ENCODE assay signal across 18 cellular contexts in genomic region chr12:7158866-7159600, GRCh38. TPM values are rescaled to one million over a fixed set of nuclear protein-coding genes. Genes with fewer than 3 reads are reported as not detected.
DNase-seq lines count a peak whose midpoint lies in the region; ATAC-seq, FAIRE-seq and TF ChIP-seq lines count a peak whose summit lies in the region.
"Had no signal": no experiment of that assay in that cellular context is flagged by ENCODE, and none has a peak within 500 bp of the region (broad histone marks: within the 10 kb centered on the region; RNA-seq: fewer than 3 reads in every experiment).

No MANE protein-coding gene starts in this region.

- H3K4me1 Mint-ChIP-seq in nephron progenitor cell: peaks cover 6% of the 10 kb centered on the region
- H3K4me1 Mint-ChIP-seq in neural progenitor cell: no peaks in the 10 kb centered on the region

- in situ Hi-C loops in HepG2 (cut with HindIII; ENCODE audit: extremely low pct_ligation_motif_present, low pct_unique_long_range_greater_than_20kb): no loop called here

- H3K9me3 Mint-ChIP-seq in nephron progenitor cell (peaks cover 9% of the 10 kb centered on the region), neural progenitor cell (peaks cover 6% of the 10 kb centered on the region)

- no peak for FAIRE-seq in HepG2 (lab: Jason Lieb, UNC)
- FAIRE-seq: GM19239 had no signal

- TF ChIP-seq CTCF in HepG2 (CRISPR knock-in tag; IDR thresholded peaks at IDR 0.05) (no peak), right lobe of liver (IDR thresholded peaks at IDR 0.05) (no peak), nephron progenitor cell (IDR thresholded peaks at IDR 0.05) (no peak), esophagus muscularis mucosa (IDR thresholded peaks at IDR 0.05) (no peak), gastroesophageal sphincter (IDR thresholded peaks at IDR 0.05) (no peak), neural progenitor cell (IDR thresholded peaks at IDR 0.05) (no peak)

- CTCF ChIA-PET in HepG2 (lab: Yijun Ruan, JAX; ENCODE audit: low intra/inter-chr PET ratio, low total read pairs): no interaction called here

- H4K20me1 ChIP-seq in HepG2 (ENCODE audit: insufficient read depth, low read length) (no peaks in the 10 kb centered on the region), neural progenitor cell (ENCODE audit: low read depth) (no peaks in the 10 kb centered on the region)

- H3K27ac ChIP-seq in HepG2 (ENCODE audit: extremely low read length, insufficient read depth, low read length): no peak overlapping the region
- H3K27ac ChIP-seq in right lobe of liver: peak overlapping the region in 1 of 3 donors; percentile 24
- no peak overlapping the region for H3K27ac ChIP-seq in esophagus muscularis mucosa (replicated peaks in 1 of 4)
- no peak overlapping the region for H3K27ac ChIP-seq in gastroesophageal sphincter
- no peak overlapping the region for H3K27ac ChIP-seq in neural progenitor cell

- H3K36me3 Mint-ChIP-seq in nephron progenitor cell (ENCODE audit: low read depth): peaks cover 17% of the 10 kb centered on the region
- H3K36me3 Mint-ChIP-seq in neural progenitor cell: peaks cover 7% of the 10 kb centered on the region

- 97% methylated on average over 5 of the region's 7 CpGs for WGBS in HepG2 (ENCODE audit: low lambda C conversion rate)
- 61% methylated on average over 3 of the region's 7 CpGs for WGBS in right lobe of liver (ENCODE audit: insufficient coverage, low coverage, low lambda C conversion rate, missing lambda C conversion rate)
- WGBS in esophagus muscularis mucosa: 82% methylated on average over 3 of the region's 7 CpGs
- WGBS in gastroesophageal sphincter (ENCODE audit: low coverage in 1 of 2), 2 donors: 86% methylated on average over 1 of the region's 7 CpGs; no CpG with 5 or more reads in 1 of the 2 donors

- DNase-seq in HepG2 (ENCODE audit: low spot score) (no peak), right lobe of liver (no peak), NCI-H69 (lab: John Stamatoyannopoulos, UW) (peak; percentile 57), nephron progenitor cell (no peak), esophagus muscularis mucosa (ENCODE audit: extremely low spot score) (no peak), neural progenitor cell (ENCODE audit: low spot score) (no peak)
- DNase-seq: AML-193; Caco-2; DMS153; MM.1S; NCI-H1092 treated with DMSO at 0.1 percent for 48 hours; NCI-H187; NK-92 treated with Interleukin-12 subunit alpha and Interleukin-12 subunit beta, amount 100 ng/mL, for 24 hours; RPMI8226 had no signal

- H3K79me2 ChIP-seq in HepG2 (ENCODE audit: insufficient read depth, low read length) (no peaks in the 10 kb centered on the region), neural progenitor cell (ENCODE audit: low read depth) (no peaks in the 10 kb centered on the region)

- TF ChIP-seq RAD21 in HepG2 (CRISPR knock-in tag; IDR thresholded peaks at IDR 0.05): no peak

- H2AFZ ChIP-seq in HepG2 (ENCODE audit: low read length): no peak overlapping the region
- no peak overlapping the region for H2AFZ ChIP-seq in neural progenitor cell (replicated peaks)

- no peaks in the 10 kb centered on the region for H3F3A ChIP-seq in neural progenitor cell (ENCODE audit: low read depth)

- H3K4me3 Mint-ChIP-seq in nephron progenitor cell: no peak overlapping the region
- no peak overlapping the region for H3K4me3 Mint-ChIP-seq in neural progenitor cell

- H3K36me3 ChIP-seq in HepG2 (replicated peaks in 1 of 2; ENCODE audit: control insufficient read depth in 1 of 2, insufficient read depth in 2 of 2, low read length in 2 of 2): peaks cover 15 to 16% of the 10 kb centered on the region in 2 experiments; a peak in 3 of 5 replicates
- H3K36me3 ChIP-seq in right lobe of liver: no peaks in the 10 kb centered on the region
- peaks cover 0 to 45% (median 16%) of the 10 kb centered on the region in 4 donors for H3K36me3 ChIP-seq in esophagus muscularis mucosa
- peaks cover 0 to 45% of the 10 kb centered on the region in 2 donors for H3K36me3 ChIP-seq in gastroesophageal sphincter
- H3K36me3 ChIP-seq in neural progenitor cell: no peaks in the 10 kb centered on the region

- POLR2A ChIA-PET in HepG2 (lab: Yijun Ruan, JAX): no interaction called here

- intact Hi-C loops in HepG2 (cut with micrococcal nuclease; ENCODE audit: unreplicated experiment): no loop called here
- intact Hi-C loops in right lobe of liver (cut with DNase I): no loop called here
- intact Hi-C loops in esophagus muscularis mucosa (cut with DNase I): no loop called here

- H3K9me3 ChIP-seq in HepG2 (ENCODE audit: low read length): no peaks in the 10 kb centered on the region
- H3K9me3 ChIP-seq in right lobe of liver: no peaks in the 10 kb centered on the region
- H3K9me3 ChIP-seq in esophagus muscularis mucosa: no peaks in the 10 kb centered on the region
- H3K9me3 ChIP-seq in gastroesophageal sphincter: no peaks in the 10 kb centered on the region
- H3K9me3 ChIP-seq in neural progenitor cell (ENCODE audit: low read depth): no peaks in the 10 kb centered on the region

- TF ChIP-seq EP300 in HepG2 (IDR thresholded peaks at IDR 0.05; ENCODE audit: low read depth in 2 of 2, low read length in 2 of 2): no peak
- TF ChIP-seq EP300 in HepG2 (CRISPR knock-in tag; IDR thresholded peaks at IDR 0.05; ENCODE audit: borderline replicate concordance): no peak
- TF ChIP-seq EP300 in esophagus muscularis mucosa (IDR thresholded peaks at IDR 0.05): no peak
- TF ChIP-seq EP300 in gastroesophageal sphincter (IDR thresholded peaks at IDR 0.05): no peak

- no peak overlapping the region for H3K9ac ChIP-seq in HepG2 (ENCODE audit: insufficient read depth, low read depth, low read length)
- H3K9ac ChIP-seq in neural progenitor cell: no peak overlapping the region

- 0 out of 2 replicates have a peak, but pooled peaks cover 8% of the 10 kb centered on the region for H3K4me1 ChIP-seq in HepG2 (ENCODE audit: insufficient read depth, low read length)
- H3K4me1 ChIP-seq in right lobe of liver: peaks cover 0 to 54% (median 10%) of the 10 kb centered on the region in 4 donors
- H3K4me1 ChIP-seq in esophagus muscularis mucosa: peaks cover 0 to 10% (median 4%) of the 10 kb centered on the region in 4 donors
- H3K4me1 ChIP-seq in gastroesophageal sphincter: peaks cover 0 to 5% (median 0%) of the 10 kb centered on the region in 3 donors
- no peaks in the 10 kb centered on the region for H3K4me1 ChIP-seq in neural progenitor cell
- H3K4me1 ChIP-seq: Caco-2 had no signal

- H3K4me2 ChIP-seq in HepG2 (ENCODE audit: low read depth, low read length): no peak overlapping the region
- H3K4me2 ChIP-seq in neural progenitor cell: no peak overlapping the region

- H3K27me3 ChIP-seq in HepG2 (ENCODE audit: control insufficient read depth in 1 of 2, insufficient read depth in 2 of 2, low read length in 2 of 2) (peaks cover 0 to 6% of the 10 kb centered on the region in 2 experiments; a peak in 2 of 5 replicates), right lobe of liver (no peaks in the 10 kb centered on the region), esophagus muscularis mucosa (peaks cover 0 to 20% (median 3%) of the 10 kb centered on the region in 4 donors), gastroesophageal sphincter (peaks cover 15% of the 10 kb centered on the region), neural progenitor cell (peaks cover 17% of the 10 kb centered on the region)

- BruUV-seq in HepG2 (replicated peaks; lab: Mats Ljungman, UMichigan): no TSS peak

- H3K4me3 ChIP-seq in HepG2 (replicated peaks in 1 of 3; ENCODE audit: insufficient read depth in 1 of 3, low read depth in 2 of 3, low read length in 3 of 3) (no peak overlapping the region), right lobe of liver (no peak overlapping the region), esophagus muscularis mucosa (no peak overlapping the region), gastroesophageal sphincter (no peak overlapping the region), neural progenitor cell (no peak overlapping the region)

- H3K27me3 Mint-ChIP-seq in nephron progenitor cell (ENCODE audit: low read depth, poor library complexity) (peaks cover 25% of the 10 kb centered on the region), neural progenitor cell (ENCODE audit: insufficient read depth, low read depth) (peaks cover 11% of the 10 kb centered on the region)

- TF ChIP-seq POLR2A in HepG2 (IDR thresholded peaks at IDR 0.05; ENCODE audit: insufficient read depth in 1 of 2, low read depth in 2 of 2, low read length in 2 of 2) (no peak), right lobe of liver (IDR thresholded peaks at IDR 0.05) (no peak), esophagus muscularis mucosa (IDR thresholded peaks at IDR 0.05; ENCODE audit: low read depth) (no peak), gastroesophageal sphincter (IDR thresholded peaks at IDR 0.05) (no peak)

- ATAC-seq in HepG2 (no peak), right lobe of liver (no peak), HG03571 (IDR thresholded peaks at IDR 0.05; ENCODE audit: unreplicated experiment) (no peak), gastroesophageal sphincter (no peak)

- H3K27ac Mint-ChIP-seq in nephron progenitor cell: peak overlapping the region; percentile 37
- H3K27ac Mint-ChIP-seq in neural progenitor cell: no peak overlapping the region

RNA-seq across cellular contexts. Expression of gene CLSTN3, which starts 28.9 kb away (rescaled TPM):
- total RNA-seq in HepG2 (2016; rRNA removed; fragmentation: Illumina TruSeq; extraction: Trizol): 10.8 and 26.2 TPM in 2 replicates
- 2.9 and 3.7 TPM in 2 replicates for total RNA-seq in HepG2 (2016; cell fraction: cytosol; rRNA removed; fragmentation: Illumina TruSeq; extraction: Trizol; ENCODE audit: low read depth)
- 10.0 and 27.0 TPM in 2 replicates for total RNA-seq in HepG2 (2016; cell fraction: insoluble cytoplasmic fraction; rRNA removed; fragmentation: Illumina TruSeq; extraction: Trizol)
- 5.3 TPM in 2 replicates for total RNA-seq in HepG2 (2016; cell fraction: membrane; rRNA removed; fragmentation: Illumina TruSeq; extraction: Trizol)
- total RNA-seq in HepG2 (2016; cell fraction: nucleus; rRNA removed; fragmentation: Illumina TruSeq; extraction: Trizol): 35.4 and 43.8 TPM in 2 replicates
- 94.1 and 118 TPM in 2 replicates for polyA plus RNA-seq in HepG2 (2011; rRNA removed)
- 79.5 and 81.3 TPM in 2 replicates for polyA plus RNA-seq in HepG2 (2011; cell fraction: cytosol; rRNA removed)
- polyA plus RNA-seq in HepG2 (2011; cell fraction: nucleus; rRNA removed): 155 and 157 TPM in 2 replicates
- 61.8 and 69.9 TPM in 2 replicates for polyA plus RNA-seq in HepG2 (2012)
- polyA plus RNA-seq in HepG2 (2016; cell fraction: cytosol; fragmentation: Illumina TruSeq; extraction: Trizol; ENCODE audit: low read depth): 1.3 and 2.0 TPM in 2 replicates
- polyA plus RNA-seq in HepG2 (2016; cell fraction: insoluble cytoplasmic fraction; fragmentation: Illumina TruSeq; extraction: Trizol; ENCODE audit: low read depth): 9.0 and 11.0 TPM in 2 replicates
- 3.0 and 3.4 TPM in 2 replicates for polyA plus RNA-seq in HepG2 (2016; cell fraction: membrane; fragmentation: Illumina TruSeq; extraction: Trizol; ENCODE audit: low read depth)
- polyA plus RNA-seq in HepG2 (2016; cell fraction: nucleus; fragmentation: Illumina TruSeq; extraction: Trizol; ENCODE audit: insufficient read depth, low read depth): 67.7 and 79.8 TPM in 2 replicates
- polyA minus RNA-seq in HepG2 (2011; rRNA and poly(A)+ RNA removed; ENCODE audit: low replicate concordance): 46.9 and 191 TPM in 2 replicates
- polyA minus RNA-seq in HepG2 (2011; cell fraction: cytosol; rRNA and poly(A)+ RNA removed): 49.9 and 80.8 TPM in 2 replicates
- polyA minus RNA-seq in HepG2 (2011; cell fraction: nucleus; rRNA and poly(A)+ RNA removed): 47.9 and 63.4 TPM in 2 replicates
- 10 to 100 TPM; 38.9 to 55.2 (median 43.1) TPM for total RNA-seq in right lobe of liver
- total RNA-seq in esophagus muscularis mucosa: 10 to 100 TPM in 3 of 4 donors, 1 to 10 TPM in 1; 9.6 to 25.6 (median 19.3) TPM
- total RNA-seq in gastroesophageal sphincter: 10 to 100 TPM; 13.9 to 34.3 (median 17.4) TPM
- total RNA-seq in neural progenitor cell (ENCODE audit: low replicate concordance): 24.0 and 36.9 TPM in 2 replicates

RNA-seq across cellular contexts. Expression of gene RBP5, which starts 30.3 kb away (rescaled TPM):
- 19.8 and 21.4 TPM in 2 replicates for total RNA-seq in HepG2 (2016; rRNA removed; fragmentation: Illumina TruSeq; extraction: Trizol)
- total RNA-seq in HepG2 (2016; cell fraction: cytosol; rRNA removed; fragmentation: Illumina TruSeq; extraction: Trizol; ENCODE audit: low read depth): 9.8 and 10.8 TPM in 2 replicates
- total RNA-seq in HepG2 (2016; cell fraction: insoluble cytoplasmic fraction; rRNA removed; fragmentation: Illumina TruSeq; extraction: Trizol): 19.4 and 22.0 TPM in 2 replicates
- 10.5 and 10.7 TPM in 2 replicates for total RNA-seq in HepG2 (2016; cell fraction: membrane; rRNA removed; fragmentation: Illumina TruSeq; extraction: Trizol)
- 10.1 and 12.6 TPM in 2 replicates for total RNA-seq in HepG2 (2016; cell fraction: nucleus; rRNA removed; fragmentation: Illumina TruSeq; extraction: Trizol)
- polyA plus RNA-seq in HepG2 (2011; rRNA removed): 13.8 and 17.5 TPM in 2 replicates
- 11.8 and 12.1 TPM in 2 replicates for polyA plus RNA-seq in HepG2 (2011; cell fraction: cytosol; rRNA removed)
- 32.8 and 44.7 TPM in 2 replicates for polyA plus RNA-seq in HepG2 (2011; cell fraction: nucleus; rRNA removed)
- polyA plus RNA-seq in HepG2 (2012): 13.0 and 19.0 TPM in 2 replicates
- 11.0 and 15.5 TPM in 2 replicates for polyA plus RNA-seq in HepG2 (2016; cell fraction: cytosol; fragmentation: Illumina TruSeq; extraction: Trizol; ENCODE audit: low read depth)
- polyA plus RNA-seq in HepG2 (2016; cell fraction: insoluble cytoplasmic fraction; fragmentation: Illumina TruSeq; extraction: Trizol; ENCODE audit: low read depth): 28.5 and 29.8 TPM in 2 replicates
- 9.1 and 12.4 TPM in 2 replicates for polyA plus RNA-seq in HepG2 (2016; cell fraction: membrane; fragmentation: Illumina TruSeq; extraction: Trizol; ENCODE audit: low read depth)
- 23.8 and 24.2 TPM in 2 replicates for polyA plus RNA-seq in HepG2 (2016; cell fraction: nucleus; fragmentation: Illumina TruSeq; extraction: Trizol; ENCODE audit: insufficient read depth, low read depth)
- polyA minus RNA-seq in HepG2 (2011; rRNA and poly(A)+ RNA removed; ENCODE audit: low replicate concordance): 17.1 TPM in 1 of 2 replicates, not detected in the other
- 5.3 and 5.5 TPM in 2 replicates for polyA minus RNA-seq in HepG2 (2011; cell fraction: cytosol; rRNA and poly(A)+ RNA removed)
- polyA minus RNA-seq in HepG2 (2011; cell fraction: nucleus; rRNA and poly(A)+ RNA removed): 12.1 and 20.4 TPM in 2 replicates
- total RNA-seq in right lobe of liver: 100 to 1,000 TPM in 3 of 6 experiments, 10 to 100 TPM in 3; 44.1 to 239 (median 98.2) TPM
- 1 to 10 TPM in 2 of 4 donors, under 1 TPM in 2; 0.46 to 5.0 (median 0.91) TPM for total RNA-seq in esophagus muscularis mucosa
- total RNA-seq in gastroesophageal sphincter: 1 to 10 TPM in 1 of 4 donors, under 1 TPM in 1, not detected in 2; 0.58 to 1.1 TPM
- total RNA-seq in neural progenitor cell (ENCODE audit: low replicate concordance): not detected in 2 replicates
- total RNA-seq: A673 had no signal

RNA-seq across cellular contexts. Expression of gene PEX5, which starts 30.5 kb away (rescaled TPM):
- total RNA-seq in HepG2 (2016; rRNA removed; fragmentation: Illumina TruSeq; extraction: Trizol) (29.0 and 35.2 TPM in 2 replicates), right lobe of liver (10 to 100 TPM; 28.7 to 43.9 (median 36.2) TPM), esophagus muscularis mucosa (10 to 100 TPM; 32.8 to 53.5 (median 38.4) TPM), gastroesophageal sphincter (10 to 100 TPM; 36.8 to 53.2 (median 47.4) TPM), neural progenitor cell (ENCODE audit: low replicate concordance) (20.2 and 46.1 TPM in 2 replicates)
- 25.2 and 29.3 TPM in 2 replicates for total RNA-seq in HepG2 (2016; cell fraction: cytosol; rRNA removed; fragmentation: Illumina TruSeq; extraction: Trizol; ENCODE audit: low read depth)
- total RNA-seq in HepG2 (2016; cell fraction: insoluble cytoplasmic fraction; rRNA removed; fragmentation: Illumina TruSeq; extraction: Trizol): 29.8 and 33.2 TPM in 2 replicates
- 26.2 and 26.3 TPM in 2 replicates for total RNA-seq in HepG2 (2016; cell fraction: membrane; rRNA removed; fragmentation: Illumina TruSeq; extraction: Trizol)
- total RNA-seq in HepG2 (2016; cell fraction: nucleus; rRNA removed; fragmentation: Illumina TruSeq; extraction: Trizol): 19.6 and 20.8 TPM in 2 replicates
- polyA plus RNA-seq in HepG2 (2011; rRNA removed): 16.4 and 17.4 TPM in 2 replicates
- 15.0 and 16.0 TPM in 2 replicates for polyA plus RNA-seq in HepG2 (2011; cell fraction: cytosol; rRNA removed)
- 23.2 and 24.1 TPM in 2 replicates for polyA plus RNA-seq in HepG2 (2011; cell fraction: nucleus; rRNA removed)
- polyA plus RNA-seq in HepG2 (2012): 22.6 and 23.6 TPM in 2 replicates
- 5.1 and 5.5 TPM in 2 replicates for polyA plus RNA-seq in HepG2 (2016; cell fraction: cytosol; fragmentation: Illumina TruSeq; extraction: Trizol; ENCODE audit: low read depth)
- 26.7 and 30.1 TPM in 2 replicates for polyA plus RNA-seq in HepG2 (2016; cell fraction: insoluble cytoplasmic fraction; fragmentation: Illumina TruSeq; extraction: Trizol; ENCODE audit: low read depth)
- 12.7 and 15.4 TPM in 2 replicates for polyA plus RNA-seq in HepG2 (2016; cell fraction: membrane; fragmentation: Illumina TruSeq; extraction: Trizol; ENCODE audit: low read depth)
- 26.8 and 27.9 TPM in 2 replicates for polyA plus RNA-seq in HepG2 (2016; cell fraction: nucleus; fragmentation: Illumina TruSeq; extraction: Trizol; ENCODE audit: insufficient read depth, low read depth)
- polyA minus RNA-seq in HepG2 (2011; rRNA and poly(A)+ RNA removed; ENCODE audit: low replicate concordance): 23.0 and 24.3 TPM in 2 replicates
- polyA minus RNA-seq in HepG2 (2011; cell fraction: cytosol; rRNA and poly(A)+ RNA removed): 11.6 and 15.5 TPM in 2 replicates
- 11.2 and 15.5 TPM in 2 replicates for polyA minus RNA-seq in HepG2 (2011; cell fraction: nucleus; rRNA and poly(A)+ RNA removed)

RNA-seq across cellular contexts. Expression of gene C1RL, which starts 50.0 kb away (rescaled TPM):
- 14.2 and 28.9 TPM in 2 replicates for total RNA-seq in HepG2 (2016; rRNA removed; fragmentation: Illumina TruSeq; extraction: Trizol)
- 4.9 and 5.6 TPM in 2 replicates for total RNA-seq in HepG2 (2016; cell fraction: cytosol; rRNA removed; fragmentation: Illumina TruSeq; extraction: Trizol; ENCODE audit: low read depth)
- 14.6 and 24.7 TPM in 2 replicates for total RNA-seq in HepG2 (2016; cell fraction: insoluble cytoplasmic fraction; rRNA removed; fragmentation: Illumina TruSeq; extraction: Trizol)
- total RNA-seq in HepG2 (2016; cell fraction: membrane; rRNA removed; fragmentation: Illumina TruSeq; extraction: Trizol): 9.1 and 10.3 TPM in 2 replicates
- 30.9 and 42.1 TPM in 2 replicates for total RNA-seq in HepG2 (2016; cell fraction: nucleus; rRNA removed; fragmentation: Illumina TruSeq; extraction: Trizol)
- 53.1 and 73.4 TPM in 2 replicates for polyA plus RNA-seq in HepG2 (2011; rRNA removed)
- 32.8 and 36.0 TPM in 2 replicates for polyA plus RNA-seq in HepG2 (2011; cell fraction: cytosol; rRNA removed)
- polyA plus RNA-seq in HepG2 (2011; cell fraction: nucleus; rRNA removed): 60.3 and 87.6 TPM in 2 replicates
- 22.3 and 28.7 TPM in 2 replicates for polyA plus RNA-seq in HepG2 (2012)
- 3.0 and 3.5 TPM in 2 replicates for polyA plus RNA-seq in HepG2 (2016; cell fraction: cytosol; fragmentation: Illumina TruSeq; extraction: Trizol; ENCODE audit: low read depth)
- 14.0 and 14.1 TPM in 2 replicates for polyA plus RNA-seq in HepG2 (2016; cell fraction: insoluble cytoplasmic fraction; fragmentation: Illumina TruSeq; extraction: Trizol; ENCODE audit: low read depth)
- polyA plus RNA-seq in HepG2 (2016; cell fraction: membrane; fragmentation: Illumina TruSeq; extraction: Trizol; ENCODE audit: low read depth): 5.6 and 7.3 TPM in 2 replicates
- 51.4 and 56.2 TPM in 2 replicates for polyA plus RNA-seq in HepG2 (2016; cell fraction: nucleus; fragmentation: Illumina TruSeq; extraction: Trizol; ENCODE audit: insufficient read depth, low read depth)
- 41.3 and 114 TPM in 2 replicates for polyA minus RNA-seq in HepG2 (2011; rRNA and poly(A)+ RNA removed; ENCODE audit: low replicate concordance)
- polyA minus RNA-seq in HepG2 (2011; cell fraction: cytosol; rRNA and poly(A)+ RNA removed): 30.1 and 38.2 TPM in 2 replicates
- 34.5 and 39.2 TPM in 2 replicates for polyA minus RNA-seq in HepG2 (2011; cell fraction: nucleus; rRNA and poly(A)+ RNA removed)
- 100 to 1,000 TPM; 202 to 236 (median 216) TPM for total RNA-seq in right lobe of liver
- total RNA-seq in esophagus muscularis mucosa: 100 to 1,000 TPM in 1 of 4 donors, 10 to 100 TPM in 3; 64.8 to 159 (median 88.2) TPM
- total RNA-seq in gastroesophageal sphincter: 100 to 1,000 TPM in 2 of 4 donors, 10 to 100 TPM in 2; 85.9 to 181 (median 103) TPM
- total RNA-seq in neural progenitor cell (ENCODE audit: low replicate concordance): 18.3 and 32.2 TPM in 2 replicates
